28 cellular contexts compared by ENCODE assay signal in the genomic region with DNA sequence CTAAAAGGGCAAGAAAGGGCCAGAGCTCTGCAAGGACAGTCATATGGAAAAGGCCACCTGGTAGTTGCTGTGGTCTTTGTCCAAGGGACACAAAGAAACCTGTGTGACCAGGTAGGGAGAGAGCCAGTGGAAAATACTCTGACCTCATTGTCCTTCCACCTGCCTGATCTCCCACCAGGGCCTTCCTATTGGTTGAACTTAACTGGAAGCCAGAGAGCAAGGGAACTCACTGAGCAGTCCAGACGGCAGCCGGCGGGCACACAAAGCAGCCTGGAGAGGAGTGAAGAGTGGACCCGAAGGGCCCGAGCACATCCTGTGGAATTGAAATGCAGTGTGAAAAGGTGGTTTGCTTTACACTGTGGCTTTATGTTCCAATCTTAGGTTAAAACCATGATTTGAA.
"Had no signal": no experiment of that assay in that cellular context is flagged by ENCODE, and none has a peak within 500 bp of the region (broad histone marks: within the 10 kb centered on the region; RNA-seq: fewer than 3 reads in every experiment).

No MANE protein-coding gene starts in this region.

- H2AFZ ChIP-seq: parathyroid adenoma had no signal

- H3K4me1 ChIP-seq: parathyroid adenoma, suprapubic skin, transverse colon, upper lobe of right lung, uterus had no signal

- H3K4me3 ChIP-seq: coronary artery, esophagus squamous epithelium, mucosa of descending colon, smooth muscle cell, suprapubic skin, transverse colon, upper lobe of right lung, uterus had no signal

- H3K27ac ChIP-seq: coronary artery, esophagus squamous epithelium, neutrophil, parathyroid adenoma, suprapubic skin, transverse colon, upper lobe of right lung, uterus had no signal

- H3K36me3 ChIP-seq: esophagus squamous epithelium, neutrophil, suprapubic skin, transverse colon, upper lobe of right lung, uterus had no signal

- H3K79me2 ChIP-seq: parathyroid adenoma had no signal

- H3K9me3 ChIP-seq: mucosa of descending colon, neutrophil, suprapubic skin, transverse colon, uterus had no signal

- H3K4me1 Mint-ChIP-seq: naive B cell; neural crest cell; stimulated activated naive CD8-positive, alpha-beta T cell treated with anti-CD3 and anti-CD28 coated beads, Interleukin-15, amount 100 ng/mL, for 72 hours had no signal

- DNase-seq: effector memory CD4-positive, alpha-beta T cell; erythroblast; esophagus squamous epithelium; foreskin melanocyte; kidney; mesenchymal stem cell; mucosa of descending colon; naive B cell; stimulated activated CD4-positive, alpha-beta T cell treated with anti-CD3 and anti-CD28 coated beads, Interleukin-12 subunit alpha, Interleukin-12 subunit beta, amount 100 ng/mL, for 4 hours; stimulated activated CD4-positive, alpha-beta T cell treated with anti-CD3 and anti-CD28 coated beads, Interleukin-1b, Interleukin-23, amount 100 ng/mL, for 48 hours; stimulated activated CD4-positive, alpha-beta T cell treated with anti-CD3 and anti-CD28 coated beads, Interleukin-4, amount 100 ng/mL, for 1 hour; stimulated activated CD8-positive, alpha-beta memory T cell treated with anti-CD3 and anti-CD28 coated beads, Interleukin-4, amount 100 ng/mL, for 48 hours; stimulated activated naive CD4-positive, alpha-beta T cell; stimulated activated naive CD8-positive, alpha-beta T cell treated with anti-CD3 and anti-CD28 coated beads, Interleukin-15, amount 100 ng/mL, for 72 hours; transverse colon; upper lobe of right lung; uterus had no signal

- H3K4me2 ChIP-seq: smooth muscle cell had no signal

- H3K4me3 Mint-ChIP-seq: mesothelial cell of epicardium; naive B cell; natural killer cell treated with Interleukin-12 subunit alpha and Interleukin-12 subunit beta and Interleukin-15 and Interleukin-18, amount 100 ng/mL, for 72 hours; neural crest cell; stimulated activated naive CD8-positive, alpha-beta T cell treated with anti-CD3 and anti-CD28 coated beads, Interleukin-15, amount 100 ng/mL, for 72 hours had no signal

- H3K36me3 Mint-ChIP-seq: mesothelial cell of epicardium, naive B cell had no signal

- H3K9ac ChIP-seq: parathyroid adenoma had no signal

- FAIRE-seq: kidney had no signal

- H3K27me3 ChIP-seq: esophagus squamous epithelium, neutrophil, suprapubic skin, transverse colon, upper lobe of right lung, uterus had no signal

- ATAC-seq: left lobe of liver; mucosa of descending colon; natural killer cell treated with Interleukin-12 subunit alpha and Interleukin-12 subunit beta and Interleukin-15 and Interleukin-18, amount 100 ng/mL, for 72 hours; sciatic nerve; stimulated activated naive CD8-positive, alpha-beta T cell treated with anti-CD3 and anti-CD28 coated beads, Interleukin-15, amount 100 ng/mL, for 72 hours; upper lobe of right lung had no signal

- H3K27me3 Mint-ChIP-seq: naive B cell; natural killer cell treated with Interleukin-12 subunit alpha and Interleukin-12 subunit beta and Interleukin-15 and Interleukin-18, amount 100 ng/mL, for 72 hours; progenitor cell of endocrine pancreas; stimulated activated naive CD8-positive, alpha-beta T cell treated with anti-CD3 and anti-CD28 coated beads, Interleukin-15, amount 100 ng/mL, for 72 hours had no signal

- H3K27ac Mint-ChIP-seq: mesothelial cell of epicardium; naive B cell; natural killer cell treated with Interleukin-12 subunit alpha and Interleukin-12 subunit beta and Interleukin-15 and Interleukin-18, amount 100 ng/mL, for 72 hours; progenitor cell of endocrine pancreas; stimulated activated naive CD8-positive, alpha-beta T cell treated with anti-CD3 and anti-CD28 coated beads, Interleukin-15, amount 100 ng/mL, for 72 hours had no signal
